In genomic region chr3:192892981-192893827, GRCh38 we compare ENCODE assay signal across 8 cellular contexts. TPM values are rescaled to one million over a fixed set of nuclear protein-coding genes. Genes with fewer than 3 reads are reported as not detected.
DNase-seq lines count a peak whose midpoint lies in the region; ATAC-seq, FAIRE-seq and TF ChIP-seq lines count a peak whose summit lies in the region.

No MANE protein-coding gene starts in this region.

- intact Hi-C loops in A673 (cut with micrococcal nuclease; ENCODE audit: unreplicated experiment) (no loop called here), kidney (cut with DNase I) (no loop called here)

- POLR2A ChIA-PET in A673 (lab: Charles Lee; ENCODE audit: low non-redundant PET) = interaction anchor here (0.7 kb wide), 1 partner anchor 12 kb away, joined by 3 read pairs; no protein-coding TSS in a partner anchor

- CTCF ChIA-PET in A673 (lab: Charles Lee) = no interaction called here

- no peaks in the 10 kb centered on the region for H3K27me3 ChIP-seq in A673 (replicated peaks; ENCODE audit: insufficient read depth, low read depth, low read length, poor library complexity)

- H3K36me3 ChIP-seq in A673 (ENCODE audit: insufficient read depth, low read length, poor library complexity, severe bottlenecking) (no peaks in the 10 kb centered on the region), kidney (ENCODE audit: control insufficient read depth in 1 of 2, insufficient read depth in 2 of 2, low read length in 2 of 2) (no peaks in the 10 kb centered on the region)

- H3K9me3 ChIP-seq in A673 (ENCODE audit: low read depth, low read length, poor library complexity, severe bottlenecking) (no peaks in the 10 kb centered on the region), kidney (ENCODE audit: control insufficient read depth in 1 of 2, low read length in 2 of 2) (no peaks in the 10 kb centered on the region)

- peak; percentile 66 for DNase-seq in A673 (ENCODE audit: low spot score)
- peak; percentile 49 for DNase-seq in RKO (ENCODE audit: low spot score)
- peak; percentile 46 for DNase-seq in activated naive CD4-positive, alpha-beta T cell treated with anti-CD3 and anti-CD28 coated beads, Interleukin-2, amount 50 U/mL, for 16 hours
- peak; percentile 74 for DNase-seq in kidney
- peak; percentile 37 to 69 (median 38) for DNase-seq in stimulated activated CD4-positive, alpha-beta T cell treated with anti-CD3 and anti-CD28 coated beads, TNF-alpha, amount 100 ng/mL, for 48 hours (ENCODE audit: low read depth in 3 of 3)
- DNase-seq in NCI-H510A treated with DMSO at 0.1 percent for 48 hours (lab: John Stamatoyannopoulos, UW) = no peak

- H3K4me3 ChIP-seq in A673 (ENCODE audit: low read depth, low read length, poor library complexity, severe bottlenecking) = no peak overlapping the region
- H3K4me3 ChIP-seq in kidney (ENCODE audit: low read length in 2 of 2) = peak overlapping the region; percentile 16 to 18

- no peak for TF ChIP-seq CTCF in A673 (conservative IDR thresholded peaks at IDR 0.05; ENCODE audit: low read depth, low read length)
- no peak for TF ChIP-seq CTCF in kidney (IDR thresholded peaks at IDR 0.05; ENCODE audit: borderline replicate concordance, extremely low read depth, insufficient read depth)

- no peak for FAIRE-seq in kidney (lab: Jason Lieb, UNC)

- H3K27ac ChIP-seq in A673 (ENCODE audit: low read depth, low read length, poor library complexity, severe bottlenecking) (no peak overlapping the region), kidney (ENCODE audit: low read depth in 2 of 2, low read length in 2 of 2) (peak overlapping the region in 1 of 2 donors; percentile 66)

- no TSS peak for BruUV-seq in A673 (replicated peaks; lab: Mats Ljungman, UMichigan)

- H3K4me1 ChIP-seq in A673 (ENCODE audit: insufficient read depth, low read length, poor library complexity, severe bottlenecking) (peaks cover 33% of the 10 kb centered on the region), kidney (ENCODE audit: control insufficient read depth in 1 of 2, insufficient read depth in 1 of 2, low read depth in 1 of 2, low read length in 2 of 2) (peaks cover 14 to 25% of the 10 kb centered on the region in 2 donors)

- ATAC-seq in GM19043 (IDR thresholded peaks at IDR 0.05; ENCODE audit: low read depth, unreplicated experiment) (peak; percentile 95), HG03095 (IDR thresholded peaks at IDR 0.05; ENCODE audit: unreplicated experiment) (peak; percentile 94)

- peak overlapping the region in 1 of 2 donors; percentile 6 for H3K9ac ChIP-seq in kidney (ENCODE audit: low read length in 2 of 2)

RNA-seq across cellular contexts. Expression of gene MB21D2, which starts 24.5 kb away (rescaled TPM):
- total RNA-seq in A673 (2021) (6.1 and 8.1 TPM in 2 replicates), kidney (3.9 TPM)
- 3.2 TPM for polyA plus RNA-seq in kidney (ENCODE audit: insufficient read depth, low read depth, low replicate concordance)
